2 cellular contexts compared by ENCODE assay signal in genomic region chr6:71446084-71446869, GRCh38.
TF ChIP-seq lines count a peak whose summit lies in the region.

No MANE protein-coding gene starts in this region.

TF ChIP-seq in endothelial cell of umbilical vein, 7 proteins besides CTCF, POLR2A, EP300 and RAD21:
- no peak for TF ChIP-seq MAX (IDR thresholded peaks at IDR 0.05; ENCODE audit: insufficient read depth, insufficient read length)
- no peak for TF ChIP-seq POLR2AphosphoS5 (IDR thresholded peaks at IDR 0.05; ENCODE audit: insufficient read depth, low read depth, low read length)
- TF ChIP-seq FOS (IDR thresholded peaks at IDR 0.05; ENCODE audit: borderline replicate concordance, insufficient read depth, low read length), result no peak
- TF ChIP-seq GATA2 (IDR thresholded peaks at IDR 0.05; ENCODE audit: insufficient read depth, insufficient read length, low read depth, low read length), result no peak
- no peak for TF ChIP-seq JUN (IDR thresholded peaks at IDR 0.05; ENCODE audit: borderline replicate concordance, insufficient read depth, insufficient read length, low read depth)
- TF ChIP-seq MYC (IDR thresholded peaks at IDR 0.05; ENCODE audit: low read depth, low read length), result no peak
- TF ChIP-seq EZH2 (IDR thresholded peaks at IDR 0.05; ENCODE audit: borderline replicate concordance, low read depth, low read length, severe bottlenecking), result no peak
TF ChIP-seq in endothelial cell of umbilical vein: peak in this region for 0.

TF ChIP-seq in HepG2, 621 proteins besides CTCF, POLR2A, EP300 and RAD21:
- TF ChIP-seq DR1 (CRISPR knock-in tag; IDR thresholded peaks at IDR 0.05) (no peak), REL (CRISPR knock-in tag; conservative IDR thresholded peaks at IDR 0.05) (no peak), ZNF138 (CRISPR knock-in tag; IDR thresholded peaks at IDR 0.05; ENCODE audit: low read depth) (no peak), ZNF646 (CRISPR knock-in tag; IDR thresholded peaks at IDR 0.05) (no peak), STAG1 (CRISPR knock-in tag; IDR thresholded peaks at IDR 0.05) (no peak), SMAD1 (CRISPR knock-in tag; IDR thresholded peaks at IDR 0.05; ENCODE audit: borderline replicate concordance, low read depth) (no peak), ZNF33B (CRISPR knock-in tag; IDR thresholded peaks at IDR 0.05) (no peak), ZNF597 (CRISPR knock-in tag; IDR thresholded peaks at IDR 0.05) (no peak), ZNF574 (CRISPR knock-in tag; IDR thresholded peaks at IDR 0.05) (no peak), HMGXB3 (CRISPR knock-in tag; IDR thresholded peaks at IDR 0.05; ENCODE audit: borderline replicate concordance) (no peak), ZFX (CRISPR knock-in tag; IDR thresholded peaks at IDR 0.05; ENCODE audit: low read depth) (no peak), NONO (IDR thresholded peaks at IDR 0.05) (no peak), NONO (CRISPR knock-in tag; conservative IDR thresholded peaks at IDR 0.05) (no peak), GPBP1L1 (CRISPR knock-in tag; IDR thresholded peaks at IDR 0.05) (no peak), ZNF546 (CRISPR knock-in tag; conservative IDR thresholded peaks at IDR 0.05) (no peak), CBX2 (IDR thresholded peaks at IDR 0.05; ENCODE audit: low read depth, low read length) (no peak), CBX2 (CRISPR knock-in tag; IDR thresholded peaks at IDR 0.05; ENCODE audit: low read depth) (no peak), ZNF362 (CRISPR knock-in tag; IDR thresholded peaks at IDR 0.05; ENCODE audit: borderline replicate concordance) (no peak), ZNF512B (CRISPR knock-in tag; IDR thresholded peaks at IDR 0.05; ENCODE audit: borderline replicate concordance) (no peak), HOMEZ (CRISPR knock-in tag; IDR thresholded peaks at IDR 0.05; ENCODE audit: low read depth) (no peak)
